In genomic region chr12:117707861-117708260, GRCh38 we compare ENCODE assay signal across 33 cellular contexts.
DNase-seq lines count a peak whose midpoint lies in the region; ATAC-seq, FAIRE-seq and TF ChIP-seq lines count a peak whose summit lies in the region.
"Had no signal": no experiment of that assay in that cellular context is flagged by ENCODE, and none has a peak within 500 bp of the region (broad histone marks: within the 10 kb centered on the region; RNA-seq: fewer than 3 reads in every experiment).

No MANE protein-coding gene starts in this region.

- no peak overlapping the region for H2AK5ac ChIP-seq in mesenchymal stem cell (ENCODE audit: low read length, severe bottlenecking)

- no peaks in the 10 kb centered on the region for H4K20me1 ChIP-seq in K562 (replicated peaks; ENCODE audit: control insufficient read depth, insufficient read depth, low read length)
- H4K20me1 ChIP-seq: BLaER1; BLaER1 treated with 17β-estradiol and CSF1 and Interleukin-3, amounts not matched to agents 10 nM and 100 nM had no signal

- H3K23ac ChIP-seq in mesenchymal stem cell (ENCODE audit: low read length in 2 of 2) = no peak overlapping the region

- no peak overlapping the region for H4K91ac ChIP-seq in mesenchymal stem cell (ENCODE audit: low read length)

- H3K4me1 ChIP-seq in HEK293 (ENCODE audit: control insufficient read depth, insufficient read depth, low read length) (no peaks in the 10 kb centered on the region), K562 (replicated peaks in 1 of 2; ENCODE audit: control insufficient read depth in 2 of 2, insufficient read depth in 2 of 2, low read length in 2 of 2) (no peaks in the 10 kb centered on the region), mesenchymal stem cell (ENCODE audit: control insufficient read depth, insufficient read depth, low read depth, low read length) (no peaks in the 10 kb centered on the region)
- H3K4me1 ChIP-seq: A549, BE2C, Caco-2 had no signal

- H3K4ac ChIP-seq in mesenchymal stem cell (ENCODE audit: low read depth in 1 of 2, low read length in 2 of 2) = no peak overlapping the region

- no peak for TF ChIP-seq RAD21 in K562 (CRISPR knock-in tag; conservative IDR thresholded peaks at IDR 0.05 in 1 of 2, IDR thresholded peaks at IDR 0.05 in 1 of 2)

- CTCF ChIA-PET in HEK293 (lab: Yijun Ruan, JAX) (no interaction called here), K562 (lab: Yijun Ruan, JAX; ENCODE audit: low intra/inter-chr PET ratio) (no interaction called here)

- TF ChIP-seq CTCF in HEK293 (tag by site-specific recombination; IDR thresholded peaks at IDR 0.05) = no peak
- no peak for TF ChIP-seq CTCF in K562 (IDR thresholded peaks at IDR 0.05 in 2 of 3, conservative IDR thresholded peaks at IDR 0.05 in 1 of 3; ENCODE audit: insufficient read depth in 2 of 3, low read depth in 1 of 3, low read length in 3 of 3)

- no peak overlapping the region for H2BK120ac ChIP-seq in mesenchymal stem cell (ENCODE audit: low read depth, low read length)

- H2BK15ac ChIP-seq in mesenchymal stem cell (ENCODE audit: low read depth, poor library complexity, severe bottlenecking) = peak overlapping the region; percentile 26

- no peak overlapping the region for H3K4me3 ChIP-seq in HEK293 (ENCODE audit: low read depth, low read length)
- H3K4me3 ChIP-seq in K562 = no peak overlapping the region
- H3K4me3 ChIP-seq in mesenchymal stem cell (ENCODE audit: insufficient read depth in 1 of 2, low read depth in 1 of 2, low read length in 2 of 2) = no peak overlapping the region
- H3K4me3 ChIP-seq: A549; BLaER1; BLaER1 treated with 17β-estradiol and CSF1 and Interleukin-3, amounts not matched to agents 10 nM and 100 nM had no signal

- H3K36me3 ChIP-seq in HEK293 (ENCODE audit: control insufficient read depth in 2 of 2, insufficient read depth in 1 of 2, low read length in 2 of 2) (no peaks in the 10 kb centered on the region), K562 (ENCODE audit: control insufficient read depth, insufficient read depth, low read length) (no peaks in the 10 kb centered on the region), mesenchymal stem cell (ENCODE audit: control insufficient read depth in 1 of 2, insufficient read depth in 2 of 2, low read depth in 1 of 2, low read length in 2 of 2) (no peaks in the 10 kb centered on the region)
- H3K36me3 ChIP-seq: BE2C; BLaER1; BLaER1 treated with 17β-estradiol and CSF1 and Interleukin-3, amounts not matched to agents 10 nM and 100 nM had no signal

- no peak for ATAC-seq in K562
- ATAC-seq: A549; CD8-positive, alpha-beta T cell had no signal

- no peak overlapping the region for H2BK12ac ChIP-seq in mesenchymal stem cell (ENCODE audit: low read length in 2 of 2)

- H3K14ac ChIP-seq in mesenchymal stem cell (ENCODE audit: low read length in 2 of 2) = no peak overlapping the region

- DNase-seq in K562 (ENCODE audit: extremely low read depth in 1 of 4, low spot score in 3 of 4) (no peak), mesenchymal stem cell (no peak), NOMO-1 treated with dmso at 0.1 percent for 144 hours (lab: John Stamatoyannopoulos, UW; ENCODE audit: unreplicated experiment) (no peak), GM12891 (ENCODE audit: insufficient read length, low spot score) (no peak), HK-2 (ENCODE audit: unreplicated experiment) (no peak)
- DNase-seq: 8988T; ACHN; AML-193; BE2C; C1 segment of cervical spinal cord; Caco-2; Calu3; CD4-positive, alpha-beta memory T cell; CD4-positive, alpha-beta T cell; CD4-positive, CD25-positive, alpha-beta regulatory T cell; CD8-positive, alpha-beta memory T cell; CD8-positive, alpha-beta T cell; COR-L47; DMS 273 treated with DMSO at 0.1 percent for 48 hours; DMS153; DMS53; DMS79; DMS79 treated with DMSO at 0.1 percent for 48 hours; DND-41; EL had no signal

- no peak for FAIRE-seq in K562 (lab: Jason Lieb, UNC)
- no peak for FAIRE-seq in GM12891 (lab: Jason Lieb, UNC)
- FAIRE-seq: A204.1, A549, D721Med had no signal

- H2AFZ ChIP-seq in K562 (ENCODE audit: low read depth, low read length) (no peak overlapping the region), mesenchymal stem cell (ENCODE audit: low read depth, low read length) (no peak overlapping the region)

- 0% methylated on average over 2 of the region's 2 CpGs for WGBS in K562 (ENCODE audit: insufficient coverage, low coverage, missing lambda C conversion rate)
- WGBS in mesenchymal stem cell = 67% methylated on average over 2 of the region's 2 CpGs

- H3K79me2 ChIP-seq in K562 (ENCODE audit: control insufficient read depth, insufficient read depth, low read length) = no peaks in the 10 kb centered on the region

- in situ Hi-C loops in K562 (cut with MboI) = no loop called here

- H3K9me1 ChIP-seq in K562 (ENCODE audit: control insufficient read depth, insufficient read depth, low read length) = no peaks in the 10 kb centered on the region

- TF ChIP-seq POLR2A in K562 (conservative IDR thresholded peaks at IDR 0.05) (no peak), GM12891 (IDR thresholded peaks at IDR 0.05; ENCODE audit: low read depth, low read length) (no peak)

- H3K79me1 ChIP-seq in mesenchymal stem cell (replicated peaks; ENCODE audit: low read length, poor library complexity, severe bottlenecking) = no peaks in the 10 kb centered on the region

- BruUV-seq in K562 (replicated peaks; lab: Mats Ljungman, UMichigan) = no TSS peak

- H3K4me2 ChIP-seq in K562 (ENCODE audit: insufficient read depth, low read length) (no peak overlapping the region), mesenchymal stem cell (ENCODE audit: low read length, poor library complexity, severe bottlenecking) (no peak overlapping the region)
- H3K4me2 ChIP-seq: A549; BLaER1; BLaER1 treated with 17β-estradiol and CSF1 and Interleukin-3, amounts not matched to agents 10 nM and 100 nM had no signal

- no peak overlapping the region for H3K18ac ChIP-seq in mesenchymal stem cell (ENCODE audit: low read depth in 1 of 2, low read length in 2 of 2)

- H3K27ac ChIP-seq in HEK293 (ENCODE audit: extremely low read depth, low read depth, low read length) (no peak overlapping the region), K562 (ENCODE audit: extremely low read depth, low read depth, low read length) (no peak overlapping the region), mesenchymal stem cell (ENCODE audit: low read length, poor library complexity, severe bottlenecking) (no peak overlapping the region)
- H3K27ac ChIP-seq: 22Rv1; A549; BLaER1; BLaER1 treated with 17β-estradiol and CSF1 and Interleukin-3, amounts not matched to agents 10 nM and 100 nM; C4-2B had no signal

- TF ChIP-seq EP300 in K562 (IDR thresholded peaks at IDR 0.05; ENCODE audit: low read length) = no peak

- intact Hi-C loops in K562 (cut with micrococcal nuclease) = no loop called here

- no peak overlapping the region for H2BK5ac ChIP-seq in mesenchymal stem cell (ENCODE audit: low read depth, low read length, poor library complexity, severe bottlenecking)

- H3K27me3 ChIP-seq in K562 (ENCODE audit: control insufficient read depth in 2 of 2, insufficient read depth in 2 of 2, low read length in 2 of 2) (peaks cover 0 to 9% of the 10 kb centered on the region in 2 experiments; a peak in 2 of 5 replicates), mesenchymal stem cell (ENCODE audit: control insufficient read depth in 1 of 2, insufficient read depth in 1 of 2, low read length in 2 of 2) (peaks cover 0 to 38% of the 10 kb centered on the region in 2 experiments)
- H3K27me3 ChIP-seq: BE2C; BLaER1; BLaER1 treated with 17β-estradiol and CSF1 and Interleukin-3, amounts not matched to agents 10 nM and 100 nM had no signal

- H3K9me3 ChIP-seq in HEK293 (ENCODE audit: control insufficient read depth, insufficient read depth, low read depth, low read length) = no peaks in the 10 kb centered on the region
- no peaks in the 10 kb centered on the region for H3K9me3 ChIP-seq in K562 (replicated peaks; ENCODE audit: control insufficient read depth, insufficient read depth, low read depth, low read length)
- H3K9me3 ChIP-seq in mesenchymal stem cell (ENCODE audit: control insufficient read depth, low read length) = no peaks in the 10 kb centered on the region
- H3K9me3 ChIP-seq: A549; BE2C; BLaER1; BLaER1 treated with 17β-estradiol and CSF1 and Interleukin-3, amounts not matched to agents 10 nM and 100 nM; Caco-2 had no signal

- H4K8ac ChIP-seq in mesenchymal stem cell (ENCODE audit: low read length) = no peak overlapping the region

- H3K9ac ChIP-seq in K562 (ENCODE audit: insufficient read depth in 1 of 2, low read depth in 2 of 2, low read length in 2 of 2) (no peak overlapping the region), mesenchymal stem cell (ENCODE audit: low read length) (no peak overlapping the region)
- H3K9ac ChIP-seq: BLaER1; BLaER1 treated with 17β-estradiol and CSF1 and Interleukin-3, amounts not matched to agents 10 nM and 100 nM had no signal

- POLR2A ChIA-PET in HEK293 (lab: Yijun Ruan, JAX) = no interaction called here
- POLR2A ChIA-PET in K562 (lab: Yijun Ruan, JAX) = no interaction called here

TF ChIP-seq in HEK293, 187 proteins besides CTCF, POLR2A, EP300 and RAD21:
- peak; percentile 67; the same call in 1 of the 2 replicates for TF ChIP-seq ZNF239 (tag by site-specific recombination; IDR thresholded peaks at IDR 0.05)
- no peak for TF ChIP-seq ZNF16 (tag by site-specific recombination; IDR thresholded peaks at IDR 0.05; ENCODE audit: low read depth)

TF ChIP-seq in GM12891, 5 proteins besides CTCF, POLR2A, EP300 and RAD21:
- TF ChIP-seq SPI1 (IDR thresholded peaks at IDR 0.05; ENCODE audit: low read depth, low read length) (no peak), TAF1 (IDR thresholded peaks at IDR 0.05; ENCODE audit: low read depth, low read length) (no peak), POU2F2 (IDR thresholded peaks at IDR 0.05; ENCODE audit: low read depth, low read length) (no peak), POLR2AphosphoS5 (IDR thresholded peaks at IDR 0.05; ENCODE audit: low read depth, low read length) (no peak)
TF ChIP-seq in GM12891: peak in this region for 0.

Comparison
In these comparisons a context has a peak if more than half of its experiments do, and no peak if none do; other contexts are left out.
1. Of the 44 proteins assayed by ChIP-seq in both K562 and HEK293: peak only in K562: none; only in HEK293: none; in both: ZNF239; in neither: 43.